Comparison of ENCODE assay signal across 8 cellular contexts in the genomic region with DNA sequence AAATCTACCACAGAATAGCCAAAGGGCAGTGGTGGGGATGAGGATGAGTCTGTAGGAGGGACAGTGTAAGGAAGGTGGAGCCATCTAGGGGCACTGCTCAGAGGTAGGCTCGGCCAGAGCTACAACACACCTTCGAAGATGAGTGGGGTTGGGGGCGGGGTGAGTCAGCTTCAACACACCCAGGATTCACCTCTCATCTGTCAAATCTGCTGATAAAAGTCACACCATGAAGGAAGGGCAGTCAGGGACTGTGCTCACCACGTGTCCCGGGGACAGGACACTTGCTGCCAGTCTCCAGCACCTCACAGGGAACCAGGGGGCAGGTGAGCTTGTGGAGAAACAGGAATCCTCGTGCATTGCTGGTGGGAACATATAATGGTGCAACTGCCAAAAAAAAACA.
DNase-seq lines count a peak whose midpoint lies in the region; ATAC-seq and TF ChIP-seq lines count a peak whose summit lies in the region.

No MANE protein-coding gene starts in this region.

- DNase-seq in HT-29 (ENCODE audit: low spot score): peak; percentile 22
- peak; percentile 80 for DNase-seq in activated CD8-positive, alpha-beta memory T cell treated with anti-CD3 and anti-CD28 coated beads for 24 hours
- DNase-seq in right cardiac atrium: peak in 1 of 3 donors; percentile 70
- DNase-seq in stimulated activated CD4-positive, alpha-beta T cell treated with anti-CD3 and anti-CD28 coated beads, Interleukin-4, amount 100 ng/mL, for 48 hours (ENCODE audit: low read depth in 2 of 2): peak; percentile 55 to 63
- DNase-seq in RPMI8226: no peak
- no peak for DNase-seq in tibial nerve (ENCODE audit: low spot score in 2 of 2)
- no peak for DNase-seq in inferior parietal cortex (ENCODE audit: extremely low spot score)

- peaks cover 25% of the 10 kb centered on the region for H3K4me1 ChIP-seq in right cardiac atrium (ENCODE audit: control insufficient read depth, insufficient read depth, low read length)
- peaks cover 0 to 87% (median 47%) of the 10 kb centered on the region in 4 donors for H3K4me1 ChIP-seq in tibial nerve

- H3K36me3 ChIP-seq in tibial nerve: peaks cover 0 to 4% (median 0%) of the 10 kb centered on the region in 3 donors

- no peaks in the 10 kb centered on the region for H3K9me3 ChIP-seq in right cardiac atrium (ENCODE audit: control insufficient read depth, low read length)
- no peaks in the 10 kb centered on the region for H3K9me3 ChIP-seq in tibial nerve

- no peak for TF ChIP-seq POLR2A in tibial nerve (IDR thresholded peaks at IDR 0.05)

- H3K4me3 ChIP-seq in right cardiac atrium (ENCODE audit: low read length) (no peak overlapping the region), tibial nerve (no peak overlapping the region)

- 44% methylated on average over 6 of the region's 6 CpGs for WGBS in right cardiac atrium
- WGBS in tibial nerve, 2 donors: 61 to 62% methylated on average over 6 of the region's 6 CpGs

- peak overlapping the region; percentile 57 for H3K27ac ChIP-seq in right cardiac atrium (ENCODE audit: low read length)
- peak overlapping the region in 1 of 4 donors; percentile 3 for H3K27ac ChIP-seq in tibial nerve

- H3K27me3 ChIP-seq in right cardiac atrium (ENCODE audit: control insufficient read depth, insufficient read depth): no peaks in the 10 kb centered on the region
- no peaks in the 10 kb centered on the region for H3K27me3 ChIP-seq in tibial nerve

- no peak for TF ChIP-seq EP300 in tibial nerve (IDR thresholded peaks at IDR 0.05)

- ATAC-seq in right cardiac atrium (peak; percentile 22 to 33), GM18907 (IDR thresholded peaks at IDR 0.05; ENCODE audit: unreplicated experiment) (no peak)

- TF ChIP-seq CTCF in tibial nerve (IDR thresholded peaks at IDR 0.05): no peak

- intact Hi-C loops in right cardiac atrium (cut with DNase I): no loop called here

Comparison
In these comparisons a context has a peak if more than half of its experiments do, and no peak if none do; other contexts are left out.
1. DNase-seq: peak in HT-29 (single experiment), activated CD8-positive, alpha-beta memory T cell treated with anti-CD3 and anti-CD28 coated beads for 24 hours (single experiment) and stimulated activated CD4-positive, alpha-beta T cell treated with anti-CD3 and anti-CD28 coated beads, Interleukin-4, amount 100 ng/mL, for 48 hours (2 of 2); none in RPMI8226 (single experiment), tibial nerve (0 of 2) and inferior parietal cortex (single experiment).